Comparison of ENCODE assay signal across 23 cellular contexts in genomic region chr1:89993541-89993940, GRCh38. TPM values are rescaled to one million over a fixed set of nuclear protein-coding genes. Genes with fewer than 3 reads are reported as not detected.
A peak's percentile ranks its signal among the peaks of the same experiment; 100 is the strongest.
DNase-seq lines count a peak whose midpoint lies in the region; ATAC-seq, FAIRE-seq and TF ChIP-seq lines count a peak whose summit lies in the region.
"Had no signal": no experiment of that assay in that cellular context is flagged by ENCODE, and none has a peak within 500 bp of the region (broad histone marks: within the 10 kb centered on the region; RNA-seq: fewer than 3 reads in every experiment).

No MANE protein-coding gene starts in this region.

- H4K20me1 ChIP-seq in K562 (replicated peaks; ENCODE audit: control insufficient read depth, insufficient read depth, low read length) (peaks cover 8% of the 10 kb centered on the region; the same call in 1 of the 2 replicates), neural progenitor cell (ENCODE audit: low read depth) (peaks cover 32% of the 10 kb centered on the region)

- H2AFZ ChIP-seq in K562 (ENCODE audit: low read depth, low read length): no peak overlapping the region
- H2AFZ ChIP-seq in neural progenitor cell (replicated peaks): no peak overlapping the region

- H3K27me3 ChIP-seq in Caco-2 (replicated peaks; ENCODE audit: control insufficient read depth, insufficient read depth, low read length) (no peaks in the 10 kb centered on the region), K562 (ENCODE audit: control insufficient read depth in 2 of 2, insufficient read depth in 2 of 2, low read length in 2 of 2) (no peaks in the 10 kb centered on the region), neural progenitor cell (no peaks in the 10 kb centered on the region)
- H3K27me3 ChIP-seq: BLaER1 treated with 17β-estradiol and CSF1 and Interleukin-3, amounts not matched to agents 10 nM and 100 nM; heart right ventricle; testis had no signal

- no peak for TF ChIP-seq RAD21 in K562 (CRISPR knock-in tag; conservative IDR thresholded peaks at IDR 0.05 in 1 of 2, IDR thresholded peaks at IDR 0.05 in 1 of 2)

- H3K27ac Mint-ChIP-seq in activated naive CD4-positive, alpha-beta T cell treated with anti-CD3 and anti-CD28 coated beads, Interleukin-2, amount 10 ng/mL, durations not matched to agents 7 days and 5 days: no peak overlapping the region
- H3K27ac Mint-ChIP-seq in Caco-2 (ENCODE audit: unreplicated experiment) (no peak overlapping the region), neural progenitor cell (no peak overlapping the region)
- H3K27ac Mint-ChIP-seq: nephron progenitor cell had no signal

- TF ChIP-seq CTCF in Caco-2 (IDR thresholded peaks at IDR 0.05; ENCODE audit: insufficient read depth in 1 of 2, low read depth in 1 of 2, low read length in 1 of 2, severe bottlenecking in 1 of 2, unreplicated experiment in 1 of 2) (no peak), K562 (IDR thresholded peaks at IDR 0.05 in 2 of 3, conservative IDR thresholded peaks at IDR 0.05 in 1 of 3; ENCODE audit: insufficient read depth in 2 of 3, low read depth in 1 of 3, low read length in 3 of 3) (no peak), neural progenitor cell (IDR thresholded peaks at IDR 0.05) (no peak)

- in situ Hi-C loops in K562 (cut with MboI): loop anchor here (5.0 to 25.0 kb wide), 2 partner anchors 361 to 881 kb away; partner anchors contain the start of gene LRRC8C

- TF ChIP-seq EP300 in K562 (IDR thresholded peaks at IDR 0.05; ENCODE audit: low read length): no peak

- H3K4me3 Mint-ChIP-seq in activated naive CD4-positive, alpha-beta T cell treated with anti-CD3 and anti-CD28 coated beads, Interleukin-2, amount 10 ng/mL, durations not matched to agents 7 days and 5 days: peak overlapping the region; percentile 55
- peak overlapping the region; percentile 55 for H3K4me3 Mint-ChIP-seq in Caco-2 (ENCODE audit: unreplicated experiment)
- peak overlapping the region; percentile 74 for H3K4me3 Mint-ChIP-seq in neural progenitor cell

- intact Hi-C loops in Caco-2 (cut with micrococcal nuclease; ENCODE audit: unreplicated experiment) (loop anchor here (10.0 kb wide), 1 partner anchor 469 kb away; the partner anchor contains the start of gene LRRC8B), K562 (cut with micrococcal nuclease) (loop anchor here (10.0 kb wide), 1 partner anchor 469 kb away; the partner anchor contains the start of gene LRRC8B)

- CTCF ChIA-PET in activated naive CD4-positive, alpha-beta T cell treated with anti-CD3 and anti-CD28 coated beads, Interleukin-2, amount 10 ng/mL, durations not matched to agents 7 days and 5 days (lab: Charles Lee): interaction anchor here (0.7 kb wide), 1 partner anchor 150 kb away, joined by 3 read pairs; no protein-coding TSS in a partner anchor
- CTCF ChIA-PET in Caco-2 (lab: Charles Lee): no interaction called here
- CTCF ChIA-PET in K562 (lab: Yijun Ruan, JAX; ENCODE audit: low intra/inter-chr PET ratio): no interaction called here

- BruUV-seq in Caco-2 (replicated peaks; lab: Mats Ljungman, UMichigan) (no TSS peak), K562 (replicated peaks; lab: Mats Ljungman, UMichigan) (no TSS peak)

- peaks cover 14% of the 10 kb centered on the region for H3K27me3 Mint-ChIP-seq in activated naive CD4-positive, alpha-beta T cell treated with anti-CD3 and anti-CD28 coated beads, Interleukin-2, amount 10 ng/mL, durations not matched to agents 7 days and 5 days
- H3K27me3 Mint-ChIP-seq in Caco-2 (ENCODE audit: insufficient read depth, unreplicated experiment) (no peaks in the 10 kb centered on the region), neural progenitor cell (ENCODE audit: insufficient read depth, low read depth) (peaks cover 5% of the 10 kb centered on the region)

- no peaks in the 10 kb centered on the region for H3K9me3 Mint-ChIP-seq in activated naive CD4-positive, alpha-beta T cell treated with anti-CD3 and anti-CD28 coated beads, Interleukin-2, amount 10 ng/mL, durations not matched to agents 7 days and 5 days
- H3K9me3 Mint-ChIP-seq in Caco-2 (ENCODE audit: unreplicated experiment): no peaks in the 10 kb centered on the region
- H3K9me3 Mint-ChIP-seq in neural progenitor cell: no peaks in the 10 kb centered on the region
- H3K9me3 Mint-ChIP-seq: H9; nephron progenitor cell; stimulated activated effector memory CD8-positive, alpha-beta T cell treated with anti-CD3 and anti-CD28 coated beads, Interleukin-12 subunit alpha, Interleukin-12 subunit beta, amount 100 ng/mL, for 72 hours had no signal

- no peaks in the 10 kb centered on the region for H3K36me3 ChIP-seq in Caco-2 (ENCODE audit: control insufficient read depth, insufficient read depth, low read length)
- peaks cover 10% of the 10 kb centered on the region for H3K36me3 ChIP-seq in K562 (ENCODE audit: control insufficient read depth, insufficient read depth, low read length)
- H3K36me3 ChIP-seq in neural progenitor cell: peaks cover 7% of the 10 kb centered on the region

- peaks cover 46% of the 10 kb centered on the region for H3K79me2 ChIP-seq in K562 (ENCODE audit: control insufficient read depth, insufficient read depth, low read length)
- peaks cover 36% of the 10 kb centered on the region for H3K79me2 ChIP-seq in neural progenitor cell (ENCODE audit: low read depth)

- peaks cover 32% of the 10 kb centered on the region for H3K4me1 Mint-ChIP-seq in activated naive CD4-positive, alpha-beta T cell treated with anti-CD3 and anti-CD28 coated beads, Interleukin-2, amount 10 ng/mL, durations not matched to agents 7 days and 5 days
- peaks cover 30% of the 10 kb centered on the region for H3K4me1 Mint-ChIP-seq in Caco-2 (ENCODE audit: low read depth, unreplicated experiment)
- peaks cover 41% of the 10 kb centered on the region for H3K4me1 Mint-ChIP-seq in neural progenitor cell

- H3K9ac ChIP-seq in K562 (ENCODE audit: insufficient read depth in 1 of 2, low read depth in 2 of 2, low read length in 2 of 2) (no peak overlapping the region), neural progenitor cell (no peak overlapping the region)

- no peaks in the 10 kb centered on the region for H3K9me1 ChIP-seq in K562 (ENCODE audit: control insufficient read depth, insufficient read depth, low read length)

- no peaks in the 10 kb centered on the region for H3K9me3 ChIP-seq in Caco-2
- no peaks in the 10 kb centered on the region for H3K9me3 ChIP-seq in K562 (replicated peaks; ENCODE audit: control insufficient read depth, insufficient read depth, low read depth, low read length)
- no peaks in the 10 kb centered on the region for H3K9me3 ChIP-seq in neural progenitor cell (ENCODE audit: low read depth)
- H3K9me3 ChIP-seq: BLaER1 treated with 17β-estradiol and CSF1 and Interleukin-3, amounts not matched to agents 10 nM and 100 nM; heart right ventricle; psoas muscle; testis had no signal

- no peak for TF ChIP-seq POLR2A in K562 (conservative IDR thresholded peaks at IDR 0.05)

- peaks cover 10% of the 10 kb centered on the region for H3K36me3 Mint-ChIP-seq in activated naive CD4-positive, alpha-beta T cell treated with anti-CD3 and anti-CD28 coated beads, Interleukin-2, amount 10 ng/mL, durations not matched to agents 7 days and 5 days
- H3K36me3 Mint-ChIP-seq in Caco-2 (ENCODE audit: insufficient read depth, unreplicated experiment) (peaks cover 11% of the 10 kb centered on the region), neural progenitor cell (peaks cover 6% of the 10 kb centered on the region)

- H3K27ac ChIP-seq in K562 (ENCODE audit: extremely low read depth, low read depth, low read length) (no peak overlapping the region), neural progenitor cell (no peak overlapping the region)
- H3K27ac ChIP-seq: heart right ventricle had no signal

- ATAC-seq in K562: no peak
- no peak for ATAC-seq in GM21723 (IDR thresholded peaks at IDR 0.05; ENCODE audit: unreplicated experiment)
- ATAC-seq: heart right ventricle; psoas muscle; stimulated activated effector memory CD8-positive, alpha-beta T cell treated with anti-CD3 and anti-CD28 coated beads, Interleukin-12 subunit alpha, Interleukin-12 subunit beta, amount 100 ng/mL, for 72 hours had no signal

- peaks cover 19% of the 10 kb centered on the region for H3F3A ChIP-seq in neural progenitor cell (ENCODE audit: low read depth)

- FAIRE-seq in K562 (lab: Jason Lieb, UNC): no peak

- 95% methylated on average over 24 of the region's 24 CpGs for WGBS in K562 (ENCODE audit: insufficient coverage, low coverage, missing lambda C conversion rate)

- DNase-seq in activated naive CD4-positive, alpha-beta T cell treated with anti-CD3 and anti-CD28 coated beads, Interleukin-2, amount 10 ng/mL, durations not matched to agents 7 days and 5 days: no peak
- DNase-seq in activated naive CD4-positive, alpha-beta T cell treated with anti-CD3 and anti-CD28 coated beads, Interleukin-2, amount 50 U/mL, for 16 hours: no peak
- DNase-seq in Caco-2: no peak
- no peak for DNase-seq in K562 (ENCODE audit: extremely low read depth in 1 of 4, low spot score in 3 of 4)
- DNase-seq in neural progenitor cell (ENCODE audit: low spot score): no peak
- no peak for DNase-seq in DMS114 treated with DMSO at 0.1 percent for 48 hours (lab: John Stamatoyannopoulos, UW; ENCODE audit: unreplicated experiment)
- no peak for DNase-seq in RPMI8226
- DNase-seq: ACHN; activated CD4-positive, alpha-beta T cell treated with anti-CD3 and anti-CD28 coated beads, Interleukin-2, amount 50 U/mL, for 1 hour; DMS153; H9; KBM-7; NCI-H146; NCI-H526; nephron progenitor cell; SHP77; stimulated activated CD4-positive, alpha-beta T cell treated with anti-CD3 and anti-CD28 coated beads, Interleukin-2, amount 100 ng/mL, for 24 hours; testis had no signal

- H3K4me1 ChIP-seq in Caco-2 (peaks cover 43% of the 10 kb centered on the region), K562 (replicated peaks in 1 of 2; ENCODE audit: control insufficient read depth in 2 of 2, insufficient read depth in 2 of 2, low read length in 2 of 2) (peaks cover 21 to 27% of the 10 kb centered on the region in 2 experiments), neural progenitor cell (peaks cover 36% of the 10 kb centered on the region)

- H3K4me2 ChIP-seq in K562 (ENCODE audit: insufficient read depth, low read length) (no peak overlapping the region), neural progenitor cell (no peak overlapping the region)

- H3K4me3 ChIP-seq in Caco-2 (ENCODE audit: low read depth, low read length) (no peak overlapping the region), K562 (no peak overlapping the region), neural progenitor cell (no peak overlapping the region)

- POLR2A ChIA-PET in Caco-2 (lab: Charles Lee): interaction anchor here (0.6 kb wide), 1 partner anchor 10 kb away, joined by 4 read pairs; no protein-coding TSS in a partner anchor
- POLR2A ChIA-PET in K562 (lab: Yijun Ruan, JAX): interaction anchor here (0.5 to 1.4 kb wide), 3 partner anchors 173 to 943 kb away, joined by 3 to 4 read pairs (median 3); partner anchors contain the start of gene LRRC8D

RNA-seq across cellular contexts. Expression of gene ZNF326, which starts 1.4 kb away (rescaled TPM):
- total RNA-seq in Caco-2 (2022) (31.7 and 32.3 TPM in 2 replicates), K562 (2014; rRNA removed) (7.2 and 9.2 TPM in 2 replicates), K562 (2014; rRNA removed; fragmentation: Illumina TruSeq; extraction: Trizol) (20.1 and 24.4 TPM in 2 replicates), K562 (2015; rRNA removed; fragmentation: Illumina TruSeq; extraction: Trizol) (17.1 and 19.4 TPM in 2 replicates), K562 (2021) (17.6 and 23.5 TPM in 2 replicates), neural progenitor cell (ENCODE audit: low replicate concordance) (33.9 and 45.0 TPM in 2 replicates)
- total RNA-seq in K562 (2011; cell fraction: chromatin; rRNA removed; ENCODE audit: low replicate concordance): 16.4 and 77.7 TPM in 2 replicates
- total RNA-seq in K562 (2011; cell fraction: nucleolus; rRNA removed): 11.0 and 16.2 TPM in 2 replicates
- total RNA-seq in K562 (2011; cell fraction: nucleoplasm; rRNA removed): 31.3 and 61.9 TPM in 2 replicates
- polyA plus RNA-seq in K562 (2011; rRNA removed) (29.5 and 30.6 TPM in 2 replicates), K562 (2014; fragmentation: Illumina TruSeq; extraction: Trizol) (26.8 and 33.2 TPM in 2 replicates), K562 (2014; fragmentation: Nextera tagmentation; extraction: Ambion mirVana) (1 to 10 TPM; 7.3 to 7.7 TPM), K562 (2014; rRNA removed) (30.4 and 31.6 TPM in 2 replicates)
- 10.0 and 21.1 TPM in 2 replicates for polyA plus RNA-seq in K562 (2011; cell fraction: cytosol; rRNA removed)
- 27.1 and 38.8 TPM in 2 replicates for polyA plus RNA-seq in K562 (2011; cell fraction: nucleus; rRNA removed)
- 13.6 and 33.7 TPM in 2 replicates for polyA plus RNA-seq in K562 (2012)
- polyA minus RNA-seq in K562 (2011; rRNA and poly(A)+ RNA removed): 44.2 and 52.3 TPM in 2 replicates
- polyA minus RNA-seq in K562 (2011; cell fraction: cytosol; rRNA and poly(A)+ RNA removed): 11.2 and 14.7 TPM in 2 replicates
- polyA minus RNA-seq in K562 (2011; cell fraction: nucleus; rRNA and poly(A)+ RNA removed): 63.7 and 116 TPM in 2 replicates
